8 cellular contexts compared by ENCODE assay signal in genomic region chr1:19484793-19485361, GRCh38. TPM values are rescaled to one million over a fixed set of nuclear protein-coding genes. Genes with fewer than 3 reads are reported as not detected.
DNase-seq lines count a peak whose midpoint lies in the region; ATAC-seq and TF ChIP-seq lines count a peak whose summit lies in the region.

No MANE protein-coding gene starts in this region.

- H3K27me3 ChIP-seq in HUES64 (ENCODE audit: insufficient read depth, low read length) (no peaks in the 10 kb centered on the region), adipocyte (replicated peaks; ENCODE audit: control insufficient read depth, insufficient read depth, low read length) (no peaks in the 10 kb centered on the region), skeletal muscle tissue (ENCODE audit: control insufficient read depth in 3 of 3, insufficient read depth in 3 of 3, low read length in 3 of 3) (no peaks in the 10 kb centered on the region)

- WGBS in HUES64 = under 1% methylated on average over 28 of the region's 29 CpGs

- peak overlapping the region; percentile 91 for H3K27ac Mint-ChIP-seq in Calu3 (ENCODE audit: unreplicated experiment)

- no peaks in the 10 kb centered on the region for H3K9me3 ChIP-seq in HUES64 (ENCODE audit: insufficient read depth, low read depth, low read length)
- no peaks in the 10 kb centered on the region for H3K9me3 ChIP-seq in adipocyte (ENCODE audit: control insufficient read depth, low read length)
- H3K9me3 ChIP-seq in skeletal muscle tissue (ENCODE audit: control insufficient read depth in 3 of 3, low read length in 3 of 3) = no peaks in the 10 kb centered on the region

- no peaks in the 10 kb centered on the region for H3K27me3 Mint-ChIP-seq in Calu3 (ENCODE audit: unreplicated experiment)

- H3K36me3 ChIP-seq in HUES64 (ENCODE audit: insufficient read depth, low read length) (peaks cover 24% of the 10 kb centered on the region), adipocyte (ENCODE audit: control insufficient read depth, insufficient read depth, low read length, severe bottlenecking) (peaks cover 4% of the 10 kb centered on the region), skeletal muscle tissue (ENCODE audit: control insufficient read depth in 3 of 3, insufficient read depth in 3 of 3, low read length in 3 of 3) (peaks cover 0 to 8% (median 0%) of the 10 kb centered on the region in 3 donors)

- peak overlapping the region; percentile 93 for H3K4me3 Mint-ChIP-seq in Calu3 (ENCODE audit: low read depth, unreplicated experiment)

- peaks cover 35% of the 10 kb centered on the region for H3K36me3 Mint-ChIP-seq in Calu3 (ENCODE audit: insufficient read depth, unreplicated experiment)

- peak overlapping the region; percentile 93 for H3K9ac ChIP-seq in HUES64 (ENCODE audit: low read depth, low read length)
- peak overlapping the region; percentile 99 for H3K9ac ChIP-seq in adipocyte (ENCODE audit: low read length)
- peak overlapping the region; percentile 96 to 98 (median 98) for H3K9ac ChIP-seq in skeletal muscle tissue (ENCODE audit: low read depth in 1 of 3, low read length in 3 of 3)

- ATAC-seq in GM21423 (IDR thresholded peaks at IDR 0.05; ENCODE audit: unreplicated experiment) = peak; percentile 20

- intact Hi-C loops in Calu3 (cut with micrococcal nuclease; ENCODE audit: unreplicated experiment) = loop anchor here (5.0 kb wide), 1 partner anchor 162 kb away; no protein-coding TSS in a partner anchor

- H3K4me3 ChIP-seq in HUES64 (ENCODE audit: low read length) (peak overlapping the region; percentile 93), adipocyte (ENCODE audit: low read length) (peak overlapping the region; percentile 96), iPS-11a (ENCODE audit: low read depth, low read length) (peak overlapping the region; percentile 91), skeletal muscle tissue (ENCODE audit: low read length in 3 of 3) (peak overlapping the region; percentile 88 to 98 (median 95))

- H3K27ac ChIP-seq in HUES64 (ENCODE audit: low read depth, low read length) (peak overlapping the region; percentile 92), skeletal muscle tissue (ENCODE audit: low read depth, low read length) (peak overlapping the region; percentile 99)

- H3K4me1 Mint-ChIP-seq in Calu3 (ENCODE audit: low read depth, unreplicated experiment) = peaks cover 35% of the 10 kb centered on the region

- H3K4me1 ChIP-seq in HUES64 (ENCODE audit: insufficient read depth, low read length) = peaks cover 40% of the 10 kb centered on the region
- H3K4me1 ChIP-seq in adipocyte (ENCODE audit: control insufficient read depth, insufficient read depth, low read length) = peaks cover 49% of the 10 kb centered on the region
- H3K4me1 ChIP-seq in skeletal muscle tissue (ENCODE audit: control insufficient read depth in 3 of 3, insufficient read depth in 3 of 3, low read length in 3 of 3) = peaks cover 55 to 70% (median 57%) of the 10 kb centered on the region in 3 donors

- no TSS peak for BruUV-seq in Calu3 (replicated peaks; lab: Mats Ljungman, UMichigan)

- CTCF ChIA-PET in Calu3 (lab: Charles Lee) = no interaction called here

- DNase-seq in Calu3 (peak; percentile 7), adipocyte (ENCODE audit: low read depth) (peak; percentile 54), kidney glomerular epithelial cell (lab: John Stamatoyannopoulos, UW) (no peak), DMS153 treated with DMSO at 0.1 percent for 48 hours (lab: John Stamatoyannopoulos, UW; ENCODE audit: unreplicated experiment) (no peak)

- no peaks in the 10 kb centered on the region for H3K9me3 Mint-ChIP-seq in Calu3 (ENCODE audit: low read depth, unreplicated experiment)

- no peak for TF ChIP-seq CTCF in Calu3 (IDR thresholded peaks at IDR 0.05; ENCODE audit: unreplicated experiment)

RNA-seq across cellular contexts. Expression of gene CAPZB, which starts 0.5 kb away (rescaled TPM):
- total RNA-seq in Calu3 (2022) (198 and 207 TPM in 2 replicates), skeletal muscle tissue (67.3 TPM)
- 288 TPM for polyA plus RNA-seq in HUES64 (2013, experiment 1 of 2)
- polyA plus RNA-seq in HUES64 (2013, experiment 2 of 2) = 278 TPM

Comparison
In these comparisons a context has a peak if more than half of its experiments do, and no peak if none do; other contexts are left out.
1. DNase-seq: peak in Calu3 (single experiment) and adipocyte (single experiment); none in kidney glomerular epithelial cell (single experiment) and DMS153 treated with DMSO at 0.1 percent for 48 hours (single experiment).
2. Peak in every context shown above with its lines, with median percentiles within 50 percentile points of each other: H3K4me3 ChIP-seq and H3K9ac ChIP-seq.